Comparison of ENCODE assay signal across 1 cellular context in the genomic region with DNA sequence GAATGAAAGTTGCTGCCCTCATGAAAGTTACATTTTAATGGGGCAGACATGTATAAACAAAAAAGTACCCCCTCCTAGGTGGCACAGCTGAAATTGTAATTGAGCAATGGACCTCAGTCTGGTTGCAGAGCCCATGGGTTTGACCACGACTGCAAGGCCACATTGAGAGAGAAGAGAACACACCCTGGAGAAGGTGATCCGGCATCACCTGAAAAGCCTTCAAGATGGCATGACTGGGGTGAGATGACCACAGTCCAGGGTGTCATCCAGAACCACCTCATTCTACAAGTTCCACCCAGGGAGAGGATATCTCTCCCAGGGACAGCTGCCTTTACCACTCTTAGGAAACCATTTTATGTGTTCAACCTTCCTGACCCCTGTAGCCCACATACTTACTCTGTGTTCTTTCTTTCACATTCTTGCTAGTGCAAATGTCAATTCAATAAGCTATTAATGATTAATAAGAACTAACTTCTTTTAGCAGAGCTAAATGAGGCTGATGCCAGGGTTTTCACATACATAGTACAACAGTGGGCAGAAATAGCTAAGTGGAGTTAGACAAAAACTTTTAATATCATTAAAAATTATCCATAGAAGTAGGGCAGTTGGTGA.
TF ChIP-seq lines count a peak whose summit lies in the region.

No MANE protein-coding gene starts in this region.

TF ChIP-seq in H1, 55 proteins besides CTCF, POLR2A, EP300 and RAD21 (continued from another document):
- TF ChIP-seq, protein P1, sequence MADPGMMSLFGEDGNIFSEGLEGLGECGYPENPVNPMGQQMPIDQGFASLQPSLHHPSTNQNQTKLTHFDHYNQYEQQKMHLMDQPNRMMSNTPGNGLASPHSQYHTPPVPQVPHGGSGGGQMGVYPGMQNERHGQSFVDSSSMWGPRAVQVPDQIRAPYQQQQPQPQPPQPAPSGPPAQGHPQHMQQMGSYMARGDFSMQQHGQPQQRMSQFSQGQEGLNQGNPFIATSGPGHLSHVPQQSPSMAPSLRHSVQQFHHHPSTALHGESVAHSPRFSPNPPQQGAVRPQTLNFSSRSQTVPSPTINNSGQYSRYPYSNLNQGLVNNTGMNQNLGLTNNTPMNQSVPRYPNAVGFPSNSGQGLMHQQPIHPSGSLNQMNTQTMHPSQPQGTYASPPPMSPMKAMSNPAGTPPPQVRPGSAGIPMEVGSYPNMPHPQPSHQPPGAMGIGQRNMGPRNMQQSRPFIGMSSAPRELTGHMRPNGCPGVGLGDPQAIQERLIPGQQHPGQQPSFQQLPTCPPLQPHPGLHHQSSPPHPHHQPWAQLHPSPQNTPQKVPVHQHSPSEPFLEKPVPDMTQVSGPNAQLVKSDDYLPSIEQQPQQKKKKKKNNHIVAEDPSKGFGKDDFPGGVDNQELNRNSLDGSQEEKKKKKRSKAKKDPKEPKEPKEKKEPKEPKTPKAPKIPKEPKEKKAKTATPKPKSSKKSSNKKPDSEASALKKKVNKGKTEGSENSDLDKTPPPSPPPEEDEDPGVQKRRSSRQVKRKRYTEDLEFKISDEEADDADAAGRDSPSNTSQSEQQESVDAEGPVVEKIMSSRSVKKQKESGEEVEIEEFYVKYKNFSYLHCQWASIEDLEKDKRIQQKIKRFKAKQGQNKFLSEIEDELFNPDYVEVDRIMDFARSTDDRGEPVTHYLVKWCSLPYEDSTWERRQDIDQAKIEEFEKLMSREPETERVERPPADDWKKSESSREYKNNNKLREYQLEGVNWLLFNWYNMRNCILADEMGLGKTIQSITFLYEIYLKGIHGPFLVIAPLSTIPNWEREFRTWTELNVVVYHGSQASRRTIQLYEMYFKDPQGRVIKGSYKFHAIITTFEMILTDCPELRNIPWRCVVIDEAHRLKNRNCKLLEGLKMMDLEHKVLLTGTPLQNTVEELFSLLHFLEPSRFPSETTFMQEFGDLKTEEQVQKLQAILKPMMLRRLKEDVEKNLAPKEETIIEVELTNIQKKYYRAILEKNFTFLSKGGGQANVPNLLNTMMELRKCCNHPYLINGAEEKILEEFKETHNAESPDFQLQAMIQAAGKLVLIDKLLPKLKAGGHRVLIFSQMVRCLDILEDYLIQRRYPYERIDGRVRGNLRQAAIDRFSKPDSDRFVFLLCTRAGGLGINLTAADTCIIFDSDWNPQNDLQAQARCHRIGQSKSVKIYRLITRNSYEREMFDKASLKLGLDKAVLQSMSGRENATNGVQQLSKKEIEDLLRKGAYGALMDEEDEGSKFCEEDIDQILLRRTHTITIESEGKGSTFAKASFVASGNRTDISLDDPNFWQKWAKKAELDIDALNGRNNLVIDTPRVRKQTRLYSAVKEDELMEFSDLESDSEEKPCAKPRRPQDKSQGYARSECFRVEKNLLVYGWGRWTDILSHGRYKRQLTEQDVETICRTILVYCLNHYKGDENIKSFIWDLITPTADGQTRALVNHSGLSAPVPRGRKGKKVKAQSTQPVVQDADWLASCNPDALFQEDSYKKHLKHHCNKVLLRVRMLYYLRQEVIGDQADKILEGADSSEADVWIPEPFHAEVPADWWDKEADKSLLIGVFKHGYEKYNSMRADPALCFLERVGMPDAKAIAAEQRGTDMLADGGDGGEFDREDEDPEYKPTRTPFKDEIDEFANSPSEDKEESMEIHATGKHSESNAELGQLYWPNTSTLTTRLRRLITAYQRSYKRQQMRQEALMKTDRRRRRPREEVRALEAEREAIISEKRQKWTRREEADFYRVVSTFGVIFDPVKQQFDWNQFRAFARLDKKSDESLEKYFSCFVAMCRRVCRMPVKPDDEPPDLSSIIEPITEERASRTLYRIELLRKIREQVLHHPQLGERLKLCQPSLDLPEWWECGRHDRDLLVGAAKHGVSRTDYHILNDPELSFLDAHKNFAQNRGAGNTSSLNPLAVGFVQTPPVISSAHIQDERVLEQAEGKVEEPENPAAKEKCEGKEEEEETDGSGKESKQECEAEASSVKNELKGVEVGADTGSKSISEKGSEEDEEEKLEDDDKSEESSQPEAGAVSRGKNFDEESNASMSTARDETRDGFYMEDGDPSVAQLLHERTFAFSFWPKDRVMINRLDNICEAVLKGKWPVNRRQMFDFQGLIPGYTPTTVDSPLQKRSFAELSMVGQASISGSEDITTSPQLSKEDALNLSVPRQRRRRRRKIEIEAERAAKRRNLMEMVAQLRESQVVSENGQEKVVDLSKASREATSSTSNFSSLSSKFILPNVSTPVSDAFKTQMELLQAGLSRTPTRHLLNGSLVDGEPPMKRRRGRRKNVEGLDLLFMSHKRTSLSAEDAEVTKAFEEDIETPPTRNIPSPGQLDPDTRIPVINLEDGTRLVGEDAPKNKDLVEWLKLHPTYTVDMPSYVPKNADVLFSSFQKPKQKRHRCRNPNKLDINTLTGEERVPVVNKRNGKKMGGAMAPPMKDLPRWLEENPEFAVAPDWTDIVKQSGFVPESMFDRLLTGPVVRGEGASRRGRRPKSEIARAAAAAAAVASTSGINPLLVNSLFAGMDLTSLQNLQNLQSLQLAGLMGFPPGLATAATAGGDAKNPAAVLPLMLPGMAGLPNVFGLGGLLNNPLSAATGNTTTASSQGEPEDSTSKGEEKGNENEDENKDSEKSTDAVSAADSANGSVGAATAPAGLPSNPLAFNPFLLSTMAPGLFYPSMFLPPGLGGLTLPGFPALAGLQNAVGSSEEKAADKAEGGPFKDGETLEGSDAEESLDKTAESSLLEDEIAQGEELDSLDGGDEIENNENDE (IDR thresholded peaks at IDR 0.05; ENCODE audit: insufficient replicate concordance, low read length) = no peak
- TF ChIP-seq HDAC2 (IDR thresholded peaks at IDR 0.05; ENCODE audit: borderline replicate concordance in 1 of 2, low read depth in 2 of 2, low read length in 2 of 2) (no peak), FOSL1 (IDR thresholded peaks at IDR 0.05; ENCODE audit: insufficient read depth, low read depth, low read length) (no peak), KDM5A (IDR thresholded peaks at IDR 0.05; ENCODE audit: low read length) (no peak)
- TF ChIP-seq, protein P2, sequence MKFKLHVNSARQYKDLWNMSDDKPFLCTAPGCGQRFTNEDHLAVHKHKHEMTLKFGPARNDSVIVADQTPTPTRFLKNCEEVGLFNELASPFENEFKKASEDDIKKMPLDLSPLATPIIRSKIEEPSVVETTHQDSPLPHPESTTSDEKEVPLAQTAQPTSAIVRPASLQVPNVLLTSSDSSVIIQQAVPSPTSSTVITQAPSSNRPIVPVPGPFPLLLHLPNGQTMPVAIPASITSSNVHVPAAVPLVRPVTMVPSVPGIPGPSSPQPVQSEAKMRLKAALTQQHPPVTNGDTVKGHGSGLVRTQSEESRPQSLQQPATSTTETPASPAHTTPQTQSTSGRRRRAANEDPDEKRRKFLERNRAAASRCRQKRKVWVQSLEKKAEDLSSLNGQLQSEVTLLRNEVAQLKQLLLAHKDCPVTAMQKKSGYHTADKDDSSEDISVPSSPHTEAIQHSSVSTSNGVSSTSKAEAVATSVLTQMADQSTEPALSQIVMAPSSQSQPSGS (IDR thresholded peaks at IDR 0.05; ENCODE audit: low read length) = no peak
